In the genomic region with DNA sequence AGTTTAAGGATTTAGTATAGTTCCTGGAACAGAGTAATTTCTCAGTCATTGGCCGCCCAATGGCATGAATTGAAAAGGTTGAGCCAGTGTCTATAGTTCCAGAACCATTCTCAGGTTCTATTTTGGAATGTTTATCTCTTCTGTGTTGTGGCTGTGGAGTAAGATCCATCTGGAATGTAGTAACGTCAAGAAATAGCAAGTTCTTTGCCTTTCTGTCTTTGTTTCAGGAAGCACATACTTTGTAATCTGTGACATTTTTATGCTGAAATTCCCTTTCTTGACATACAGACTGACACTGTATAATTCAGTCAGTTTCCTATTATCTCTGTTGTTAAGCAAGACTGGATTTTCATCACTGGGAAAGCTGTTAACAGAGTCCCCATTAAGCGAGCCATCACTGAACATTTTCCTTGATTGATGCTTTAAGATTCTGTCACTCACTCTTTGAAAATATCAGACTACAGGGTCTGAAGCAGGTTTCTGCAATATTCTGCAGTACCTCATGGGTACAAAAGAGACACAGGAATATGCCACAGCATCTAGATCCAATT, we compare ENCODE assay signal across 19 cellular contexts.
DNase-seq lines count a peak whose midpoint lies in the region; FAIRE-seq and TF ChIP-seq lines count a peak whose summit lies in the region.
"Had no signal": no experiment of that assay in that cellular context is flagged by ENCODE, and none has a peak within 500 bp of the region (broad histone marks: within the 10 kb centered on the region; RNA-seq: fewer than 3 reads in every experiment).

No MANE protein-coding gene starts in this region.

- H3K4me1 Mint-ChIP-seq in chondrocyte (ENCODE audit: low read depth) = no peaks in the 10 kb centered on the region

- no peak overlapping the region for H3K4me3 Mint-ChIP-seq in chondrocyte (ENCODE audit: unreplicated experiment)

- intact Hi-C loops in sigmoid colon (cut with DNase I) = loop anchor here (5.0 kb wide), 1 partner anchor 285 kb away; no protein-coding TSS in a partner anchor
- intact Hi-C loops in dorsolateral prefrontal cortex (cut with DNase I) = no loop called here

- no peak for TF ChIP-seq EP300 in sigmoid colon (IDR thresholded peaks at IDR 0.05)

- H3K4me3 ChIP-seq in cardiac muscle cell (no peak overlapping the region), right atrium auricular region (no peak overlapping the region), fibroblast of villous mesenchyme (ENCODE audit: low read depth, low read length) (no peak overlapping the region), sigmoid colon (peak overlapping the region in 2 of 4 donors; percentile 20 to 29), dorsolateral prefrontal cortex (peak overlapping the region in 23 of 59 donors; percentile 9 to 49 (median 36))

- H3K27ac ChIP-seq in cardiac muscle cell (peak overlapping the region; percentile 31), right atrium auricular region (peak overlapping the region in 1 of 2 donors; percentile 64), sigmoid colon (peak overlapping the region; percentile 75 to 88 (median 82)), dorsolateral prefrontal cortex (peak overlapping the region in 18 of 59 donors; percentile 0 to 57 (median 20))

- WGBS in sigmoid colon, 2 donors = 79 to 84% methylated on average over 3 of the region's 3 CpGs

- TF ChIP-seq CTCF in cardiac muscle cell (IDR thresholded peaks at IDR 0.05; ENCODE audit: low read depth, low read length) = no peak
- TF ChIP-seq CTCF in right atrium auricular region (IDR thresholded peaks at IDR 0.05) = no peak
- TF ChIP-seq CTCF in fibroblast of villous mesenchyme (IDR thresholded peaks at IDR 0.05; ENCODE audit: insufficient read depth, low read depth, low read length) = no peak
- TF ChIP-seq CTCF in sigmoid colon (IDR thresholded peaks at IDR 0.05) = no peak
- no peak for TF ChIP-seq CTCF in dorsolateral prefrontal cortex (IDR thresholded peaks at IDR 0.05 in 54 of 56, conservative IDR thresholded peaks at IDR 0.05 in 2 of 56; ENCODE audit: low read depth in 1 of 56, partially characterized antibody in 56 of 56)
- TF ChIP-seq CTCF in chondrocyte (IDR thresholded peaks at IDR 0.05) = no peak

- DNase-seq in cardiac muscle cell (ENCODE audit: low read depth in 1 of 2, low spot score in 1 of 2) = peak in 1 of 2 donors; percentile 6
- no peak for DNase-seq in right atrium auricular region (ENCODE audit: low spot score)
- peak; percentile 6 for DNase-seq in fibroblast of villous mesenchyme (ENCODE audit: low read depth)
- no peak for DNase-seq in sigmoid colon
- DNase-seq in dorsolateral prefrontal cortex = no peak
- DNase-seq in urothelium cell line (ENCODE audit: low spot score) = no peak
- no peak for DNase-seq in chondrocyte (ENCODE audit: low spot score)
- DNase-seq in NCI-H226 = no peak
- DNase-seq: 8988T, C1 segment of cervical spinal cord, DMS 273 treated with DMSO at 0.1 percent for 48 hours, EL, KBM-7, NCI-H1105, NCI-H187 treated with DMSO at 0.1 percent for 48 hours, NCI-H2171 treated with DMSO at 0.1 percent for 48 hours, NCI-H510A, NCI-H82 had no signal

- H3K27me3 Mint-ChIP-seq in chondrocyte (ENCODE audit: low read depth) = peaks cover 41% of the 10 kb centered on the region

- no peaks in the 10 kb centered on the region for H3K9me3 Mint-ChIP-seq in chondrocyte (ENCODE audit: low read depth)

- no peak for FAIRE-seq in urothelium cell line (lab: Jason Lieb, UNC)
- FAIRE-seq: H54 had no signal

- H3K9me3 ChIP-seq in cardiac muscle cell (ENCODE audit: low read depth) (no peaks in the 10 kb centered on the region), right atrium auricular region (no peaks in the 10 kb centered on the region), sigmoid colon (no peaks in the 10 kb centered on the region)

- H3K36me3 ChIP-seq in cardiac muscle cell (no peaks in the 10 kb centered on the region), right atrium auricular region (no peaks in the 10 kb centered on the region), sigmoid colon (no peaks in the 10 kb centered on the region)

- no peaks in the 10 kb centered on the region for H3K36me3 Mint-ChIP-seq in chondrocyte (ENCODE audit: low read depth)

- H3K4me1 ChIP-seq in cardiac muscle cell (ENCODE audit: low read depth) (peaks cover 21% of the 10 kb centered on the region), right atrium auricular region (peaks cover 0 to 14% of the 10 kb centered on the region in 2 donors), sigmoid colon (peaks cover 0 to 56% (median 37%) of the 10 kb centered on the region in 4 donors)

- no peak overlapping the region for H3K27ac Mint-ChIP-seq in chondrocyte (ENCODE audit: unreplicated experiment)

- no peak for TF ChIP-seq POLR2A in sigmoid colon (IDR thresholded peaks at IDR 0.05)

- H3K27me3 ChIP-seq in cardiac muscle cell (no peaks in the 10 kb centered on the region), right atrium auricular region (no peaks in the 10 kb centered on the region), sigmoid colon (no peaks in the 10 kb centered on the region), dorsolateral prefrontal cortex (peaks cover 0 to 21% (median 0%) of the 10 kb centered on the region in 45 donors)
